ENCODE assay signal across 8 cellular contexts in the genomic region with DNA sequence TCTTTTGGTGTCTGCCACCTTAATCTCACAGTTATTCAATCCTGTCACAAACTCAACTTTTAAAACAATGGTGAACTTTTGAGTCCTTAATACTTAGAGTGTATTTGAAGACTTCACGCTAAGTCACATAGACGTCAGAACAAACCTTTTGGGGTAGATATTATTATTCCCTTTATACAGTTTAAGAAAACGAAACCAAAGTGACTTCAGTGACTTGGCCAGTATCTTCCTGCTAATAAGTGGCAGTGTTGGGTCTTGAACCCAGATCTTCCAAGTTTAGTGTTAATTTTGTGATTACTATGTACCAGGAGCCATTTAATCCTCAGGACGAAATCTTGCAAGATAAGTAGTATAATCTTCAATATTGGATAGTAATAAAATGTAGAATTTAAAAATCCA. TPM values are rescaled to one million over a fixed set of nuclear protein-coding genes. Genes with fewer than 3 reads are reported as not detected.
DNase-seq lines count a peak whose midpoint lies in the region; ATAC-seq and TF ChIP-seq lines count a peak whose summit lies in the region.

No MANE protein-coding gene starts in this region.

- no peaks in the 10 kb centered on the region for H3K36me3 ChIP-seq in kidney epithelial cell (ENCODE audit: control insufficient read depth, insufficient read depth, low read length)

- CTCF ChIA-PET in activated CD4-positive, alpha-beta T cell treated with anti-CD3 and anti-CD28 coated beads, Interleukin-2, amount 10 ng/mL, durations not matched to agents 7 days and 5 days (lab: Charles Lee) = interaction anchor here (0.5 to 1.0 kb wide), 2 partner anchors 17 to 1402 kb away, joined by 4 to 5 read pairs; no protein-coding TSS in a partner anchor
- CTCF ChIA-PET in activated CD8-positive, alpha-beta T cell treated with anti-CD3 and anti-CD28 coated beads, Interleukin-2, amount 10 ng/mL, durations not matched to agents 7 days and 5 days (lab: Charles Lee) = interaction anchor here (0.9 to 1.0 kb wide), 2 partner anchors 9 to 427 kb away, joined by 3 read pairs; no protein-coding TSS in a partner anchor

- H3K4me3 ChIP-seq in kidney epithelial cell (ENCODE audit: low read depth, low read length) = peak overlapping the region; percentile 70

- no peaks in the 10 kb centered on the region for H3K9me3 Mint-ChIP-seq in activated CD4-positive, alpha-beta T cell treated with anti-CD3 and anti-CD28 coated beads, Interleukin-2, amount 10 ng/mL, durations not matched to agents 7 days and 5 days
- no peaks in the 10 kb centered on the region for H3K9me3 Mint-ChIP-seq in activated CD8-positive, alpha-beta T cell treated with anti-CD3 and anti-CD28 coated beads, Interleukin-2, amount 10 ng/mL, durations not matched to agents 7 days and 5 days (ENCODE audit: insufficient read depth)
- H3K9me3 Mint-ChIP-seq in type B pancreatic cell = no peaks in the 10 kb centered on the region

- peaks cover 19% of the 10 kb centered on the region for H3K36me3 Mint-ChIP-seq in activated CD4-positive, alpha-beta T cell treated with anti-CD3 and anti-CD28 coated beads, Interleukin-2, amount 10 ng/mL, durations not matched to agents 7 days and 5 days (ENCODE audit: low read depth)
- H3K36me3 Mint-ChIP-seq in activated CD8-positive, alpha-beta T cell treated with anti-CD3 and anti-CD28 coated beads, Interleukin-2, amount 10 ng/mL, durations not matched to agents 7 days and 5 days (ENCODE audit: low read depth) = peaks cover 20% of the 10 kb centered on the region
- H3K36me3 Mint-ChIP-seq in type B pancreatic cell = no peaks in the 10 kb centered on the region

- peak overlapping the region; percentile 93 for H3K4me3 Mint-ChIP-seq in activated CD4-positive, alpha-beta T cell treated with anti-CD3 and anti-CD28 coated beads, Interleukin-2, amount 10 ng/mL, durations not matched to agents 7 days and 5 days
- H3K4me3 Mint-ChIP-seq in activated CD8-positive, alpha-beta T cell treated with anti-CD3 and anti-CD28 coated beads, Interleukin-2, amount 10 ng/mL, durations not matched to agents 7 days and 5 days = peak overlapping the region; percentile 86
- H3K4me3 Mint-ChIP-seq in type B pancreatic cell = peak overlapping the region; percentile 90

- H3K27me3 ChIP-seq in kidney epithelial cell (ENCODE audit: control insufficient read depth, insufficient read depth, low read length) = no peaks in the 10 kb centered on the region

- H3K27ac Mint-ChIP-seq in activated CD4-positive, alpha-beta T cell treated with anti-CD3 and anti-CD28 coated beads, Interleukin-2, amount 10 ng/mL, durations not matched to agents 7 days and 5 days = peak overlapping the region; percentile 95
- peak overlapping the region; percentile 87 for H3K27ac Mint-ChIP-seq in activated CD8-positive, alpha-beta T cell treated with anti-CD3 and anti-CD28 coated beads, Interleukin-2, amount 10 ng/mL, durations not matched to agents 7 days and 5 days
- peak overlapping the region; percentile 74 for H3K27ac Mint-ChIP-seq in type B pancreatic cell

- ATAC-seq in HG03095 (IDR thresholded peaks at IDR 0.05; ENCODE audit: unreplicated experiment) = peak; percentile 2
- ATAC-seq in activated CD8-positive, alpha-beta T cell treated with anti-CD3 and anti-CD28 coated beads, Interleukin-2, amount 10 ng/mL, durations not matched to agents 7 days and 5 days = no peak

- H3K4me1 Mint-ChIP-seq in activated CD4-positive, alpha-beta T cell treated with anti-CD3 and anti-CD28 coated beads, Interleukin-2, amount 10 ng/mL, durations not matched to agents 7 days and 5 days = peaks cover 53% of the 10 kb centered on the region
- H3K4me1 Mint-ChIP-seq in activated CD8-positive, alpha-beta T cell treated with anti-CD3 and anti-CD28 coated beads, Interleukin-2, amount 10 ng/mL, durations not matched to agents 7 days and 5 days (ENCODE audit: low read depth) = peaks cover 37% of the 10 kb centered on the region
- peaks cover 4% of the 10 kb centered on the region for H3K4me1 Mint-ChIP-seq in type B pancreatic cell (ENCODE audit: unreplicated experiment)

- H3K27me3 Mint-ChIP-seq in activated CD4-positive, alpha-beta T cell treated with anti-CD3 and anti-CD28 coated beads, Interleukin-2, amount 10 ng/mL, durations not matched to agents 7 days and 5 days = no peaks in the 10 kb centered on the region
- H3K27me3 Mint-ChIP-seq in activated CD8-positive, alpha-beta T cell treated with anti-CD3 and anti-CD28 coated beads, Interleukin-2, amount 10 ng/mL, durations not matched to agents 7 days and 5 days (ENCODE audit: low read depth) = peaks cover 3% of the 10 kb centered on the region
- H3K27me3 Mint-ChIP-seq in type B pancreatic cell = peaks cover 14% of the 10 kb centered on the region

- TF ChIP-seq CTCF in kidney epithelial cell (IDR thresholded peaks at IDR 0.05; ENCODE audit: insufficient read depth, low read length, poor library complexity, severe bottlenecking) (no peak), type B pancreatic cell (conservative IDR thresholded peaks at IDR 0.05) (no peak)

- no peak for DNase-seq in activated CD4-positive, alpha-beta T cell treated with anti-CD3 and anti-CD28 coated beads, Interleukin-2, amount 10 ng/mL, durations not matched to agents 7 days and 5 days
- DNase-seq in activated CD4-positive, alpha-beta T cell treated with anti-CD3 and anti-CD28 coated beads for 48 hours = no peak
- no peak for DNase-seq in activated CD8-positive, alpha-beta T cell treated with anti-CD3 and anti-CD28 coated beads, Interleukin-2, amount 10 ng/mL, durations not matched to agents 7 days and 5 days
- DNase-seq in kidney epithelial cell (ENCODE audit: low read depth) = no peak
- DNase-seq in type B pancreatic cell (ENCODE audit: extremely low spot score, unreplicated experiment) = no peak
- no peak for DNase-seq in effector CD8-positive, alpha-beta T cell (lab: John Stamatoyannopoulos, UW)
- no peak for DNase-seq in NCI-H2107 treated with DMSO at 0.1 percent for 48 hours (lab: John Stamatoyannopoulos, UW; ENCODE audit: unreplicated experiment)

- POLR2A ChIA-PET in activated CD4-positive, alpha-beta T cell treated with anti-CD3 and anti-CD28 coated beads, Interleukin-2, amount 10 ng/mL, durations not matched to agents 7 days and 5 days (lab: Charles Lee) = interaction anchor here (1.0 to 1.2 kb wide), 2 partner anchors 79 to 122 kb away, joined by 3 to 8 read pairs; a partner anchor contains a TSS
- POLR2A ChIA-PET in activated CD8-positive, alpha-beta T cell treated with anti-CD3 and anti-CD28 coated beads, Interleukin-2, amount 10 ng/mL, durations not matched to agents 7 days and 5 days (lab: Charles Lee) = interaction anchor here (1.0 to 1.5 kb wide), 4 partner anchors 49 to 122 kb away, joined by 3 to 23 read pairs (median 3); a partner anchor contains a TSS

RNA-seq across cellular contexts. Expression of a gene that starts 0.7 kb away (rescaled TPM):
- 10 to 100 TPM; 31.8 to 35.5 TPM for total RNA-seq in activated CD4-positive, alpha-beta T cell treated with anti-CD3 and anti-CD28 coated beads, Interleukin-2, amount 10 ng/mL, durations not matched to agents 7 days and 5 days
- 10 to 100 TPM; 30.6 to 32.3 TPM for total RNA-seq in activated CD8-positive, alpha-beta T cell treated with anti-CD3 and anti-CD28 coated beads, Interleukin-2, amount 10 ng/mL, durations not matched to agents 7 days and 5 days
- total RNA-seq in kidney epithelial cell = 10.1 and 14.0 TPM in 2 replicates
- 12.1 and 19.2 TPM in 2 replicates for total RNA-seq in type B pancreatic cell (ENCODE audit: low replicate concordance)
